18 cellular contexts compared by ENCODE assay signal in genomic region chr10:91091780-91092179, GRCh38.
DNase-seq lines count a peak whose midpoint lies in the region; ATAC-seq, FAIRE-seq and TF ChIP-seq lines count a peak whose summit lies in the region.
"Had no signal": no experiment of that assay in that cellular context is flagged by ENCODE, and none has a peak within 500 bp of the region (broad histone marks: within the 10 kb centered on the region; RNA-seq: fewer than 3 reads in every experiment).

No MANE protein-coding gene starts in this region.

- H3K4me1 ChIP-seq in DND-41 (ENCODE audit: insufficient read depth, low read length) (peaks cover 20% of the 10 kb centered on the region), liver (ENCODE audit: control insufficient read depth in 4 of 4, insufficient read depth in 4 of 4, low read length in 3 of 4) (peaks cover 0 to 22% (median 12%) of the 10 kb centered on the region in 4 donors), heart left ventricle (peaks cover 0 to 32% (median 6%) of the 10 kb centered on the region in 12 donors)
- H3K4me1 ChIP-seq: Caco-2 had no signal

- H3K9me3 ChIP-seq in DND-41 (ENCODE audit: insufficient read depth, low read length, severe bottlenecking): peaks cover 17% of the 10 kb centered on the region
- peaks cover 0 to 2% (median 0%) of the 10 kb centered on the region in 4 donors for H3K9me3 ChIP-seq in liver (ENCODE audit: control insufficient read depth in 4 of 4, low read length in 3 of 4)
- peaks cover 0 to 11% (median 0%) of the 10 kb centered on the region in 12 donors for H3K9me3 ChIP-seq in heart left ventricle
- H3K9me3 ChIP-seq: HAP-1 had no signal

- no peak overlapping the region for H2AFZ ChIP-seq in DND-41 (ENCODE audit: low read depth, low read length)

- DNase-seq in DND-41 (no peak), heart left ventricle (no peak), HEK293T (ENCODE audit: extremely low spot score) (no peak)
- DNase-seq: Caco-2; CD8-positive, alpha-beta T cell; DMS153; EL; GDM1; GOT3 had no signal

- H3K4me2 ChIP-seq in DND-41 (ENCODE audit: insufficient read depth, low read length): no peak overlapping the region
- H3K4me2 ChIP-seq: BLaER1 had no signal

- TF ChIP-seq CTCF in DND-41 (IDR thresholded peaks at IDR 0.05; ENCODE audit: borderline replicate concordance, extremely low read depth, low read length, poor library complexity, severe bottlenecking) (no peak), liver (IDR thresholded peaks at IDR 0.05; ENCODE audit: low read depth, low read length, missing input control) (no peak), heart left ventricle (IDR thresholded peaks at IDR 0.05) (no peak)

- H3K27ac ChIP-seq in DND-41 (ENCODE audit: low read length): 0 out of 2 replicates have a peak overlapping the region, but pooled peaks have one; percentile 9
- no peak overlapping the region for H3K27ac ChIP-seq in liver (ENCODE audit: low read depth in 1 of 2, low read length in 2 of 2)
- H3K27ac ChIP-seq in heart left ventricle: peak overlapping the region in 2 of 12 donors; percentile 81 to 91
- H3K27ac ChIP-seq: 22Rv1, BLaER1, C4-2B had no signal

- H3K4me3 ChIP-seq in DND-41 (ENCODE audit: low read depth in 1 of 2, low read length in 2 of 2) (no peak overlapping the region), liver (ENCODE audit: low read depth in 1 of 3, low read length in 3 of 3) (no peak overlapping the region), heart left ventricle (no peak overlapping the region)
- H3K4me3 ChIP-seq: BLaER1, HAP-1 had no signal

- H3K79me2 ChIP-seq in DND-41 (ENCODE audit: insufficient read depth, low read length): no peaks in the 10 kb centered on the region

- FAIRE-seq in islet of Langerhans (lab: Jason Lieb, UNC): peak; percentile 89
- FAIRE-seq: A204.1, H54 had no signal

- no peak for TF ChIP-seq POLR2A in heart left ventricle (IDR thresholded peaks at IDR 0.05)

- 38% methylated on average over 2 of the region's 2 CpGs for WGBS in liver
- WGBS in heart left ventricle, 4 donors: 85 to 93% (median 88%) methylated on average over 2 of the region's 2 CpGs

- H3K36me3 ChIP-seq in DND-41 (ENCODE audit: insufficient read depth, low read length): no peaks in the 10 kb centered on the region
- no peaks in the 10 kb centered on the region for H3K36me3 ChIP-seq in liver (ENCODE audit: control insufficient read depth in 4 of 4, insufficient read depth in 3 of 4, low read depth in 1 of 4, low read length in 3 of 4)
- H3K36me3 ChIP-seq in heart left ventricle: no peaks in the 10 kb centered on the region
- H3K36me3 ChIP-seq: BLaER1, HAP-1 had no signal

- H3K27me3 ChIP-seq in DND-41 (ENCODE audit: insufficient read depth, low read length, poor library complexity) (no peaks in the 10 kb centered on the region), liver (ENCODE audit: control insufficient read depth in 4 of 4, insufficient read depth in 4 of 4, low read length in 3 of 4) (no peaks in the 10 kb centered on the region), heart left ventricle (no peaks in the 10 kb centered on the region)
- H3K27me3 ChIP-seq: BLaER1 had no signal

- H4K20me1 ChIP-seq in DND-41 (ENCODE audit: insufficient read depth, low read length): no peaks in the 10 kb centered on the region
- H4K20me1 ChIP-seq: BLaER1 had no signal

- CTCF ChIA-PET in HEK293T (lab: Yijun Ruan, JAX): no interaction called here

- no peak for TF ChIP-seq RAD21 in liver (IDR thresholded peaks at IDR 0.05)

- ATAC-seq in DND-41 (ENCODE audit: insufficient read depth, low read depth) (no peak), heart left ventricle (no peak), HG03354 (IDR thresholded peaks at IDR 0.05; ENCODE audit: poor library complexity, severe bottlenecking, unreplicated experiment) (no peak)
- ATAC-seq: CD8-positive, alpha-beta T cell had no signal

- H3K9ac ChIP-seq in DND-41 (ENCODE audit: low read depth, low read length): no peak overlapping the region
- no peak overlapping the region for H3K9ac ChIP-seq in liver (ENCODE audit: low read depth in 1 of 2, low read length in 2 of 2)
- H3K9ac ChIP-seq: BLaER1 had no signal

- POLR2A ChIA-PET in HEK293T (lab: Yijun Ruan, JAX): no interaction called here

- intact Hi-C loops in heart left ventricle (cut with DNase I): loop anchor here in 5 of 10 donors (2.0 to 10.0 kb wide), 6 partner anchors 63 to 163 kb away; no protein-coding TSS in a partner anchor

TF ChIP-seq in liver, 16 proteins besides CTCF, POLR2A, EP300 and RAD21:
- no peak for TF ChIP-seq GABPA (IDR thresholded peaks at IDR 0.05 in 1 of 2, conservative IDR thresholded peaks at IDR 0.05 in 1 of 2)
- TF ChIP-seq JUND (IDR thresholded peaks at IDR 0.05): no peak
- TF ChIP-seq HNF4G (IDR thresholded peaks at IDR 0.05): peak; percentile 15
- no peak for TF ChIP-seq SP1 (IDR thresholded peaks at IDR 0.05)
- TF ChIP-seq HNF4A (conservative IDR thresholded peaks at IDR 0.05): peak; percentile 48 to 54

TF ChIP-seq in HEK293T, 16 proteins besides CTCF, POLR2A, EP300 and RAD21:
- TF ChIP-seq HDGF (IDR thresholded peaks at IDR 0.05; ENCODE audit: borderline replicate concordance) (no peak), LEF1 (IDR thresholded peaks at IDR 0.05; ENCODE audit: borderline replicate concordance) (no peak), FOXA1 (IDR thresholded peaks at IDR 0.05) (no peak), FOXK2 (IDR thresholded peaks at IDR 0.05) (no peak), FOXM1 (IDR thresholded peaks at IDR 0.05; ENCODE audit: borderline replicate concordance) (no peak), CTBP1 (IDR thresholded peaks at IDR 0.05; ENCODE audit: borderline replicate concordance) (no peak), BHLHE40 (IDR thresholded peaks at IDR 0.05; ENCODE audit: borderline replicate concordance) (no peak), NFRKB (IDR thresholded peaks at IDR 0.05) (no peak)
